In genomic region chr3:190718691-190719090, GRCh38 we compare ENCODE assay signal across 12 cellular contexts.
DNase-seq lines count a peak whose midpoint lies in the region; ATAC-seq and TF ChIP-seq lines count a peak whose summit lies in the region.
"Had no signal": no experiment of that assay in that cellular context is flagged by ENCODE, and none has a peak within 500 bp of the region (broad histone marks: within the 10 kb centered on the region; RNA-seq: fewer than 3 reads in every experiment).

No MANE protein-coding gene starts in this region.

- no peaks in the 10 kb centered on the region for H3K9me3 Mint-ChIP-seq in T-cell
- H3K9me3 Mint-ChIP-seq: stimulated activated naive CD8-positive, alpha-beta T cell treated with anti-CD3 and anti-CD28 coated beads, Interleukin-15, amount 100 ng/mL, for 72 hours had no signal

- no peaks in the 10 kb centered on the region for H3K4me1 Mint-ChIP-seq in T-cell
- H3K4me1 Mint-ChIP-seq: stimulated activated naive CD8-positive, alpha-beta T cell treated with anti-CD3 and anti-CD28 coated beads, Interleukin-15, amount 100 ng/mL, for 72 hours had no signal

- POLR2A ChIA-PET in RWPE1 (lab: Yijun Ruan, JAX; ENCODE audit: low non-redundant PET): no interaction called here
- POLR2A ChIA-PET in T-cell (lab: Charles Lee): no interaction called here

- H3K27me3 Mint-ChIP-seq in T-cell: no peaks in the 10 kb centered on the region

- no peak for TF ChIP-seq POLR2A in erythroblast (IDR thresholded peaks at IDR 0.05; ENCODE audit: low read length)

- H3K4me3 ChIP-seq in fibroblast of mammary gland (ENCODE audit: control insufficient read depth, low read depth, low read length): no peak overlapping the region
- H3K4me3 ChIP-seq in skeletal muscle cell (ENCODE audit: low read depth, low read length): no peak overlapping the region

- H3K36me3 Mint-ChIP-seq in T-cell: no peaks in the 10 kb centered on the region

- CTCF ChIA-PET in RWPE1 (lab: Yijun Ruan, JAX) (interaction anchor here (0.7 kb wide), 1 partner anchor 71 kb away, joined by 4 read pairs; no protein-coding TSS in a partner anchor), T-cell (lab: Charles Lee) (no interaction called here)

- H3K4me3 Mint-ChIP-seq in T-cell: no peak overlapping the region
- H3K4me3 Mint-ChIP-seq: stimulated activated naive CD8-positive, alpha-beta T cell treated with anti-CD3 and anti-CD28 coated beads, Interleukin-15, amount 100 ng/mL, for 72 hours had no signal

- TF ChIP-seq CTCF in RWPE1 (conservative IDR thresholded peaks at IDR 0.05; ENCODE audit: low read depth): no peak
- TF ChIP-seq CTCF in fibroblast of mammary gland (conservative IDR thresholded peaks at IDR 0.05; ENCODE audit: control insufficient read depth, insufficient read depth, low read depth, low read length): no peak

- ATAC-seq in T-cell (replicated peaks in 1 of 4): no peak
- no peak for ATAC-seq in GM19397 (IDR thresholded peaks at IDR 0.05; ENCODE audit: unreplicated experiment)
- ATAC-seq: stimulated activated naive CD8-positive, alpha-beta T cell treated with anti-CD3 and anti-CD28 coated beads, Interleukin-15, amount 100 ng/mL, for 72 hours had no signal

- H3K27ac Mint-ChIP-seq in T-cell: no peak overlapping the region
- H3K27ac Mint-ChIP-seq: stimulated activated naive CD8-positive, alpha-beta T cell treated with anti-CD3 and anti-CD28 coated beads, Interleukin-15, amount 100 ng/mL, for 72 hours had no signal

- H3K27ac ChIP-seq in RWPE1: no peak overlapping the region

- DNase-seq in ELR (ENCODE audit: low read depth) (peak; percentile 74), RWPE1 (ENCODE audit: low spot score) (peak; percentile 48), fibroblast of mammary gland (ENCODE audit: low read depth) (peak; percentile 82), skeletal muscle cell (ENCODE audit: low read depth) (peak; percentile 71), erythroblast (lab: John Stamatoyannopoulos, UW) (no peak), cerebellum (ENCODE audit: low spot score) (no peak), T-cell (no peak)
- DNase-seq: DMS 273 treated with DMSO at 0.1 percent for 48 hours; NCI-H2171; stimulated activated CD4-positive, alpha-beta T cell treated with anti-CD3 and anti-CD28 coated beads, Interleukin-4, amount 100 ng/mL, for 4 hours; stimulated activated naive CD8-positive, alpha-beta T cell treated with anti-CD3 and anti-CD28 coated beads, Interleukin-15, amount 100 ng/mL, for 72 hours had no signal

Comparison
In these comparisons a context has a peak if more than half of its experiments do, and no peak if none do; other contexts are left out.
1. DNase-seq: peak in ELR (single experiment), RWPE1 (single experiment), fibroblast of mammary gland (single experiment) and skeletal muscle cell (single experiment); none in erythroblast (0 of 2), cerebellum (single experiment) and T-cell (0 of 34).